Comparison of ENCODE assay signal across 8 cellular contexts in the genomic region with DNA sequence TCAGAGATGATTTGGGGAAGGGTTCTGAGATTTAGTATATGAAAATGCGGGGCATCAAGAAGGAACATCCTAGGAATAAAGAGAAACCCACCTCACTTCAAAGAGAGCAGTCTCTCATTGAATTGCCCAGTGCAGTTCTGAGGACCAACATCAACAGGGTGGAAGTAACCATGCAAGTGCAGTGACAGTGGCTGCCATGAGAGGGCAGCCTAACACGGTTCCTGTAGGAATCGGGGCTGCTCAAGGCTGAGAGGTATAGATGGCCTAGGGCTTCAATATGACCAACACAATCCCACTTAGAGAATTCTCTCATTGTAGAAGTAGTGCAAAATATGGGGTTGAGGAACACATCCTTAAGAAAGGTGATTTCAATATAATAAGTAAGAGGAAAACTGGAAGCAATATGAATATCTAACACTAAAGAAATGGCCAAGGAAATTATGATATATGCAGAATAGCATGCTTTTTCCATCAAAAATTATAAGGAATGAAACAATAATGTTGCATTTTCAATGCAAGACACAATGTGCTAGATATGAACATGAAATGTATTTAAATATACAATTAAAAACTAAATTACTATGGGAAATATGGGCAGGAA. TPM values are rescaled to one million over a fixed set of nuclear protein-coding genes. Genes with fewer than 3 reads are reported as not detected.
DNase-seq lines count a peak whose midpoint lies in the region; ATAC-seq and TF ChIP-seq lines count a peak whose summit lies in the region.

No MANE protein-coding gene starts in this region.

- H3K27me3 Mint-ChIP-seq in naive B cell, result peaks cover 17 to 30% (median 19%) of the 10 kb centered on the region in 3 donors

- no peak overlapping the region for H3K4me3 Mint-ChIP-seq in naive B cell

- H3K36me3 ChIP-seq in BE2C, result no peaks in the 10 kb centered on the region

- H3K36me3 Mint-ChIP-seq in naive B cell, result no peaks in the 10 kb centered on the region

- peaks cover 27% of the 10 kb centered on the region for H3K27me3 ChIP-seq in BE2C

- H3K9me3 Mint-ChIP-seq in naive B cell, result no peaks in the 10 kb centered on the region

- TF ChIP-seq POLR2A in erythroblast (IDR thresholded peaks at IDR 0.05; ENCODE audit: low read length), result no peak

- no peak overlapping the region for H3K4me3 ChIP-seq in BE2C (ENCODE audit: low read depth, low read length)

- no peaks in the 10 kb centered on the region for H3K9me3 ChIP-seq in BE2C

- peak; percentile 95 for ATAC-seq in GM18861 (IDR thresholded peaks at IDR 0.05; ENCODE audit: unreplicated experiment)
- peak; percentile 92 for ATAC-seq in HG03066 (IDR thresholded peaks at IDR 0.05; ENCODE audit: low read depth, unreplicated experiment)
- ATAC-seq in naive B cell (ENCODE audit: low read depth in 2 of 2), result peak; percentile 59 to 71

- DNase-seq in BE2C (peak; percentile 67), NCI-H69 (lab: John Stamatoyannopoulos, UW) (peak; percentile 57), erythroblast (lab: John Stamatoyannopoulos, UW) (peak; percentile 46 to 68), naive B cell (peak; percentile 41), substantia nigra (lab: John Stamatoyannopoulos, UW) (peak in 31 of 49 donors; percentile 4 to 67 (median 31))
- peak; percentile 11 to 36 for DNase-seq in activated CD8-positive, alpha-beta memory T cell treated with anti-CD3 and anti-CD28 coated beads for 1 hour (ENCODE audit: extremely low read depth in 1 of 2, low read depth in 1 of 2)

- peak; percentile 98 for TF ChIP-seq CTCF in BE2C (IDR thresholded peaks at IDR 0.05; ENCODE audit: low read depth, low read length)

- H3K27ac ChIP-seq in substantia nigra (ENCODE audit: low read depth, low read length, poor library complexity, severe bottlenecking), result no peak overlapping the region

- H3K27ac Mint-ChIP-seq in naive B cell, result no peak overlapping the region

- H3K4me1 ChIP-seq in BE2C, result no peaks in the 10 kb centered on the region

- H3K4me1 Mint-ChIP-seq in naive B cell, result peaks cover 0 to 2% (median 0%) of the 10 kb centered on the region in 3 donors

RNA-seq across cellular contexts. Expression of a gene that starts 51.1 kb away (rescaled TPM):
- polyA plus RNA-seq in BE2C (2012; ENCODE audit: insufficient read depth, insufficient read length, low read depth), result 2.5 TPM
- 10 to 100 TPM in 1 of 6 donors, 1 to 10 TPM in 5; 1.7 to 16.4 (median 4.3) TPM for polyA plus RNA-seq in naive B cell (ENCODE audit: low read depth in 6 of 6)
